Comparison of ENCODE assay signal across 8 cellular contexts in the genomic region with DNA sequence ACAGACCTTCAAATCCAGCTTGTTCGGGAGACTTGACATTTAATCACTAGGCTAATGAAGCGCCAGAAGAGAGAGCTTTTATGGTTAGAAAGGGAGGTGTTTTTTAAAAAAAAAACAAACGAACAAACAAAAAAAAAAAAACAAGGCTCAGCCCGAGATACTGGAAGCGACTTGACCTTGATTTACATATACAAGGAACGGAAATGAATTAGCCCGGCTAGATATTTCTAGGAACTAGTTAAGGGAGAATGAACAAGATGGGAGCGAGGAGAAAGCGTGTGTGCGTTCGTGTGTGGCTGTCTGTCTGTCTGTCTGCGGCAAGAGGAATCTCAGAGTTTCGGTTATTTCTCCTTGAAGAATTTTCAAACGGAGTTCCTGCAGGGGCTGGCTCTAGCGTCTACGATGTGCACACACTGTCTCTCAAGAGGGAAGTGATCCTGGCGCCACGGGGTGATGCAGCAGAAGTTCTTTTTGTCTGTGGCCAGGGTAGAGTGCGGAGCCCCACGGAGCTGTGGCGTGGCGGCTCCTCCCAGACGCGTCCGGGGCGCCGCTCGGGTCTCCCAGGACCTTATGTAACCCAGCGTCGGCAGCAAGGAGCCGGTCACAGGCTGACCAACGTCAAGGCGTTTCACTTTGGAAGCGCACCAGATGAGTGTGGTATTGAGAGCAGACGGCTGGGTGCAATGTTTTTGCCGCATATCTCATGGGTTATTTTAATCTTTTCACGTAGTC. TPM values are rescaled to one million over a fixed set of nuclear protein-coding genes. Genes with fewer than 3 reads are reported as not detected.
A peak's percentile ranks its signal among the peaks of the same experiment; 100 is the strongest.
DNase-seq lines count a peak whose midpoint lies in the region; ATAC-seq and TF ChIP-seq lines count a peak whose summit lies in the region.

No MANE protein-coding gene starts in this region.

- peak overlapping the region; percentile 69 for H3K4me2 ChIP-seq in fibroblast of lung (ENCODE audit: extremely low read depth, insufficient read depth, low read length)

- DNase-seq in AG09319 (ENCODE audit: extremely low read depth, low read depth) = peak; percentile 52
- DNase-seq in NCI-H748 treated with DMSO at 0.1 percent for 48 hours (lab: John Stamatoyannopoulos, UW) = peak; percentile 36
- DNase-seq in activated T-cell treated with anti-CD3 and anti-CD28 coated beads, Interleukin-2, amount 50 U/mL, for 1 hour = peak; percentile 45
- peak; percentile 88 to 90 for DNase-seq in fibroblast of lung (ENCODE audit: low read depth in 2 of 2)
- DNase-seq in thyroid gland = peak; percentile 74 to 76

- no peaks in the 10 kb centered on the region for H3K36me3 ChIP-seq in fibroblast of lung (ENCODE audit: control insufficient read depth, insufficient read depth, low read length)
- H3K36me3 ChIP-seq in muscle layer of duodenum (ENCODE audit: control insufficient read depth in 1 of 2, insufficient read depth in 2 of 2, low read length in 2 of 2) = no peaks in the 10 kb centered on the region
- H3K36me3 ChIP-seq in thyroid gland = no peaks in the 10 kb centered on the region

- ATAC-seq in GM18858 (IDR thresholded peaks at IDR 0.05; ENCODE audit: unreplicated experiment) (peak; percentile 67), HG03095 (IDR thresholded peaks at IDR 0.05; ENCODE audit: unreplicated experiment) (peak; percentile 79)

- H4K20me1 ChIP-seq in fibroblast of lung (ENCODE audit: control insufficient read depth, extremely low read depth, insufficient read depth, low read length) = no peaks in the 10 kb centered on the region

- TF ChIP-seq POLR2A in thyroid gland (IDR thresholded peaks at IDR 0.05) = peak in 1 of 2 donors; percentile 65

- WGBS in thyroid gland, 2 donors = 4 to 5% methylated on average over 24 to 36 of the region's 37 CpGs

- no peaks in the 10 kb centered on the region for H3K9me3 ChIP-seq in fibroblast of lung (ENCODE audit: control insufficient read depth, insufficient read depth, low read depth, low read length)
- H3K9me3 ChIP-seq in muscle layer of duodenum (ENCODE audit: control insufficient read depth in 1 of 2, low read length in 2 of 2) = no peaks in the 10 kb centered on the region
- H3K9me3 ChIP-seq in thyroid gland = no peaks in the 10 kb centered on the region

- no peaks in the 10 kb centered on the region for H3K79me2 ChIP-seq in fibroblast of lung (ENCODE audit: control insufficient read depth, insufficient read depth, low read length)

- peak overlapping the region; percentile 1 for H2AFZ ChIP-seq in fibroblast of lung (ENCODE audit: low read length)

- H3K9ac ChIP-seq in fibroblast of lung (ENCODE audit: insufficient read depth, low read length) = peak overlapping the region; percentile 58

- H3K27ac ChIP-seq in fibroblast of lung (ENCODE audit: insufficient read depth, low read length) = peak overlapping the region; percentile 73
- H3K27ac ChIP-seq in muscle layer of duodenum (ENCODE audit: low read length) = peak overlapping the region; percentile 75
- peak overlapping the region; percentile 50 to 85 (median 73) for H3K27ac ChIP-seq in thyroid gland

- H3K4me3 ChIP-seq in fibroblast of lung (replicated peaks in 1 of 4; ENCODE audit: control extremely low read depth in 1 of 4, insufficient read depth in 1 of 4, low read depth in 3 of 4, low read length in 4 of 4) (peak overlapping the region; percentile 25 to 91 (median 54)), muscle layer of duodenum (ENCODE audit: low read depth in 1 of 2, low read length in 2 of 2) (peak overlapping the region; percentile 69 to 91), thyroid gland (replicated peaks in 1 of 3) (peak overlapping the region in 2 of 3 donors; percentile 34 to 43)

- H3K4me1 ChIP-seq in fibroblast of lung (ENCODE audit: control insufficient read depth, extremely low read depth, insufficient read depth, low read length) (no peaks in the 10 kb centered on the region), muscle layer of duodenum (ENCODE audit: control insufficient read depth in 1 of 2, insufficient read depth in 2 of 2, low read length in 2 of 2) (peaks cover 6 to 9% of the 10 kb centered on the region in 2 donors), thyroid gland (no peaks in the 10 kb centered on the region)

- TF ChIP-seq CTCF in AG09319 (IDR thresholded peaks at IDR 0.05; ENCODE audit: low read depth, low read length) = no peak; the same call in 1 of the 2 replicates
- TF ChIP-seq CTCF in fibroblast of lung (conservative IDR thresholded peaks at IDR 0.05 in 1 of 2, IDR thresholded peaks at IDR 0.05 in 1 of 2; ENCODE audit: low read depth in 1 of 2, low read length in 2 of 2) = no peak
- TF ChIP-seq CTCF in thyroid gland (IDR thresholded peaks at IDR 0.05) = no peak

- intact Hi-C loops in thyroid gland (cut with DNase I) = no loop called here

- H3K27me3 ChIP-seq in fibroblast of lung (ENCODE audit: control insufficient read depth, insufficient read depth, low read length) (no peaks in the 10 kb centered on the region), muscle layer of duodenum (ENCODE audit: low read depth, low read length) (no peaks in the 10 kb centered on the region), thyroid gland (no peaks in the 10 kb centered on the region)

RNA-seq across cellular contexts. Expression of gene SOCS2, which starts 18.8 kb away (rescaled TPM):
- total RNA-seq in fibroblast of lung (75.5 and 105 TPM in 2 replicates), thyroid gland (10 to 100 TPM; 28.6 to 79.8 (median 66.9) TPM)
- 69.1 and 113 TPM in 2 replicates for polyA plus RNA-seq in fibroblast of lung
- 45.4 and 69.0 TPM in 2 replicates for polyA plus RNA-seq in fibroblast of lung (2012)
- 26.7 and 43.3 TPM in 2 replicates for polyA minus RNA-seq in fibroblast of lung (ENCODE audit: low replicate concordance)

Comparison
In these comparisons a context has a peak if more than half of its experiments do, and no peak if none do; other contexts are left out.
1. Peak in every context shown above with its lines: DNase-seq, ATAC-seq, H3K4me3 ChIP-seq and H3K27ac ChIP-seq.
2. DNase-seq: peak in every context shown above with its lines; median percentile 89 in fibroblast of lung; 75 in thyroid gland; 52 in AG09319; 45 in activated T-cell treated with anti-CD3 and anti-CD28 coated beads, Interleukin-2, amount 50 U/mL, for 1 hour; 36 in NCI-H748 treated with DMSO at 0.1 percent for 48 hours.